Comparison of ENCODE assay signal across 3 cellular contexts in genomic region chr1:27528701-27529637, GRCh38.
TF ChIP-seq lines count a peak whose summit lies in the region.

No MANE protein-coding gene starts in this region.

TF ChIP-seq in IMR-90, 13 proteins besides CTCF, POLR2A, EP300 and RAD21 (continued from another document):
- TF ChIP-seq, protein P1, sequence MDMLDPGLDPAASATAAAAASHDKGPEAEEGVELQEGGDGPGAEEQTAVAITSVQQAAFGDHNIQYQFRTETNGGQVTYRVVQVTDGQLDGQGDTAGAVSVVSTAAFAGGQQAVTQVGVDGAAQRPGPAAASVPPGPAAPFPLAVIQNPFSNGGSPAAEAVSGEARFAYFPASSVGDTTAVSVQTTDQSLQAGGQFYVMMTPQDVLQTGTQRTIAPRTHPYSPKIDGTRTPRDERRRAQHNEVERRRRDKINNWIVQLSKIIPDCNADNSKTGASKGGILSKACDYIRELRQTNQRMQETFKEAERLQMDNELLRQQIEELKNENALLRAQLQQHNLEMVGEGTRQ (IDR thresholded peaks at IDR 0.05; ENCODE audit: low read depth, low read length), result peak; percentile 86
- TF ChIP-seq CHD1 (IDR thresholded peaks at IDR 0.05; ENCODE audit: low read depth, low read length) (no peak), CEBPB (IDR thresholded peaks at IDR 0.05; ENCODE audit: low read depth, low read length) (no peak)
- TF ChIP-seq, protein P2, sequence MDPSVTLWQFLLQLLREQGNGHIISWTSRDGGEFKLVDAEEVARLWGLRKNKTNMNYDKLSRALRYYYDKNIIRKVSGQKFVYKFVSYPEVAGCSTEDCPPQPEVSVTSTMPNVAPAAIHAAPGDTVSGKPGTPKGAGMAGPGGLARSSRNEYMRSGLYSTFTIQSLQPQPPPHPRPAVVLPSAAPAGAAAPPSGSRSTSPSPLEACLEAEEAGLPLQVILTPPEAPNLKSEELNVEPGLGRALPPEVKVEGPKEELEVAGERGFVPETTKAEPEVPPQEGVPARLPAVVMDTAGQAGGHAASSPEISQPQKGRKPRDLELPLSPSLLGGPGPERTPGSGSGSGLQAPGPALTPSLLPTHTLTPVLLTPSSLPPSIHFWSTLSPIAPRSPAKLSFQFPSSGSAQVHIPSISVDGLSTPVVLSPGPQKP (IDR thresholded peaks at IDR 0.05; ENCODE audit: borderline replicate concordance, low read depth, low read length), result no peak

TF ChIP-seq in WTC11, 78 proteins besides CTCF, POLR2A, EP300 and RAD21 (continued from another document):
- TF ChIP-seq, protein P3, sequence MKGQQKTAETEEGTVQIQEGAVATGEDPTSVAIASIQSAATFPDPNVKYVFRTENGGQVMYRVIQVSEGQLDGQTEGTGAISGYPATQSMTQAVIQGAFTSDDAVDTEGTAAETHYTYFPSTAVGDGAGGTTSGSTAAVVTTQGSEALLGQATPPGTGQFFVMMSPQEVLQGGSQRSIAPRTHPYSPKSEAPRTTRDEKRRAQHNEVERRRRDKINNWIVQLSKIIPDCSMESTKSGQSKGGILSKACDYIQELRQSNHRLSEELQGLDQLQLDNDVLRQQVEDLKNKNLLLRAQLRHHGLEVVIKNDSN (CRISPR knock-in tag; IDR thresholded peaks at IDR 0.05), result peak; percentile 93
- TF ChIP-seq, protein P1 (CRISPR knock-in tag; IDR thresholded peaks at IDR 0.05), result peak; percentile 94

TF ChIP-seq in SK-N-SH treated with all-trans-retinoic acid at 6 μM for 48 hours, 23 proteins besides CTCF, POLR2A, EP300 and RAD21 (continued from another document):
- no peak for TF ChIP-seq RARB (CRISPR knock-in tag; IDR thresholded peaks at IDR 0.05)
- TF ChIP-seq ZFP30 (CRISPR knock-in tag; IDR thresholded peaks at IDR 0.05), result no peak
- TF ChIP-seq ESRRG (CRISPR knock-in tag; IDR thresholded peaks at IDR 0.05), result no peak
